In the genomic region with DNA sequence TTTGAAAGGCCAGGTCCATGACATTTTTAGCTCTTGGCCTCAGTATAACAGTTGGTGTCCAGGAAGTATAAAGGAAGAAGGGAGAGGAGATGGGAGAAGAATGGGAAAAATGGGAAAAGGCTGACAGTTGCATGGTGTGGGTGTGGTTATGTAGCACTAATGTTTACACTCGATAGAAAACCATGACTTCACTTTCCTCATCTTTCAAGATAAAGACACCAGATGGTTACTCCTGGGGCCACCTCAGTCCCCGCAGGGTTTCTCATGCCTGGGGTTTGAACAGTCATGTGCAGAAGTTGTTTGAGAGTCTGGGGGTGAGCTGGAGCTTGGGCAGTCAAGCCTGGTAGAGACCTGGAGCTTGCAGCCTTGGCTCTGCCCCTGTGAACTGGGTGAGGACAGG, we compare ENCODE assay signal across 1 cellular context.
A peak's percentile ranks its signal among the peaks of the same experiment; 100 is the strongest.
TF ChIP-seq lines count a peak whose summit lies in the region.

No MANE protein-coding gene starts in this region.

TF ChIP-seq in K562, 482 proteins besides CTCF, POLR2A, EP300 and RAD21 (continues in another document):
- TF ChIP-seq ZNF175 (CRISPR knock-in tag; IDR thresholded peaks at IDR 0.05; ENCODE audit: low read depth) (0 out of 2 replicates have a peak, but pooled peaks have one; percentile 31), ZBTB17 (CRISPR knock-in tag; IDR thresholded peaks at IDR 0.05) (0 out of 2 replicates have a peak, but pooled peaks have one; percentile 31), RBFOX2 (IDR thresholded peaks at IDR 0.05; ENCODE audit: low read depth, low read length) (no peak), RUNX1 (IDR thresholded peaks at IDR 0.05; ENCODE audit: low read depth) (no peak), GATAD2B (IDR thresholded peaks at IDR 0.05; ENCODE audit: borderline replicate concordance) (no peak), FOXK2 (conservative IDR thresholded peaks at IDR 0.05 in 1 of 2, IDR thresholded peaks at IDR 0.05 in 1 of 2; ENCODE audit: low read depth in 2 of 2) (peak in 1 of 2 experiments; percentile 61; a peak in 1 of 4 replicates), ZNF707 (CRISPR knock-in tag; conservative IDR thresholded peaks at IDR 0.05) (no peak), HDGF (IDR thresholded peaks at IDR 0.05) (no peak), HDAC1 (IDR thresholded peaks at IDR 0.05) (peak in 1 of 2 experiments; percentile 45; a peak in 1 of 4 replicates), TCF3 (CRISPR knock-in tag; IDR thresholded peaks at IDR 0.05) (peak; percentile 80), ATF7 (IDR thresholded peaks at IDR 0.05) (peak; percentile 90), HNRNPLL (IDR thresholded peaks at IDR 0.05; ENCODE audit: low read depth, low read length, poor library complexity, severe bottlenecking) (no peak), ZEB2 (IDR thresholded peaks at IDR 0.05) (no peak), KDM4B (IDR thresholded peaks at IDR 0.05; ENCODE audit: borderline replicate concordance in 2 of 2, low read depth in 1 of 2) (no peak), SMARCE1 (IDR thresholded peaks at IDR 0.05) (peak; percentile 43; the same call in 1 of the 2 replicates), SMAD4 (CRISPR knock-in tag; conservative IDR thresholded peaks at IDR 0.05) (peak; percentile 62; the same call in 1 of the 2 replicates), SMARCA4 (IDR thresholded peaks at IDR 0.05) (peak; percentile 75), CXXC5 (CRISPR knock-in tag; IDR thresholded peaks at IDR 0.05) (0 out of 2 replicates have a peak, but pooled peaks have one; percentile 40), CBX8 (IDR thresholded peaks at IDR 0.05; ENCODE audit: borderline replicate concordance, extremely low read depth, low read depth, low read length, poor library complexity, severe bottlenecking) (no peak), NFIC (IDR thresholded peaks at IDR 0.05) (no peak), NUFIP1 (IDR thresholded peaks at IDR 0.05; ENCODE audit: partially characterized antibody) (no peak), ZNF589 (CRISPR knock-in tag; IDR thresholded peaks at IDR 0.05; ENCODE audit: low read depth) (0 out of 2 replicates have a peak, but pooled peaks have one; percentile 32), BCL6 (CRISPR knock-in tag; IDR thresholded peaks at IDR 0.05) (no peak), KAT8 (IDR thresholded peaks at IDR 0.05; ENCODE audit: low read depth) (no peak), TRIM24 (IDR thresholded peaks at IDR 0.05) (peak; percentile 36 to 51; a peak in 1 of 4 replicates), PTRF (tag; IDR thresholded peaks at IDR 0.05) (no peak), TAF9B (IDR thresholded peaks at IDR 0.05; ENCODE audit: partially characterized antibody) (peak; percentile 39), MTA2 (IDR thresholded peaks at IDR 0.05; ENCODE audit: low read depth) (0 out of 2 replicates have a peak, but pooled peaks have one; percentile 45), C11orf30 (IDR thresholded peaks at IDR 0.05; ENCODE audit: low read depth) (peak; percentile 16; the same call in 1 of the 2 replicates), POLR2AphosphoS5 (IDR thresholded peaks at IDR 0.05; ENCODE audit: control insufficient read depth, insufficient read depth, low read depth, low read length) (peak; percentile 57; the same call in 1 of the 2 replicates), NCOR1 (IDR thresholded peaks at IDR 0.05) (peak; percentile 59), ZNF408 (CRISPR knock-in tag; IDR thresholded peaks at IDR 0.05; ENCODE audit: low read depth) (no peak), RBM17 (IDR thresholded peaks at IDR 0.05; ENCODE audit: borderline replicate concordance, low read depth, low read length) (no peak)
- TF ChIP-seq, protein P1, sequence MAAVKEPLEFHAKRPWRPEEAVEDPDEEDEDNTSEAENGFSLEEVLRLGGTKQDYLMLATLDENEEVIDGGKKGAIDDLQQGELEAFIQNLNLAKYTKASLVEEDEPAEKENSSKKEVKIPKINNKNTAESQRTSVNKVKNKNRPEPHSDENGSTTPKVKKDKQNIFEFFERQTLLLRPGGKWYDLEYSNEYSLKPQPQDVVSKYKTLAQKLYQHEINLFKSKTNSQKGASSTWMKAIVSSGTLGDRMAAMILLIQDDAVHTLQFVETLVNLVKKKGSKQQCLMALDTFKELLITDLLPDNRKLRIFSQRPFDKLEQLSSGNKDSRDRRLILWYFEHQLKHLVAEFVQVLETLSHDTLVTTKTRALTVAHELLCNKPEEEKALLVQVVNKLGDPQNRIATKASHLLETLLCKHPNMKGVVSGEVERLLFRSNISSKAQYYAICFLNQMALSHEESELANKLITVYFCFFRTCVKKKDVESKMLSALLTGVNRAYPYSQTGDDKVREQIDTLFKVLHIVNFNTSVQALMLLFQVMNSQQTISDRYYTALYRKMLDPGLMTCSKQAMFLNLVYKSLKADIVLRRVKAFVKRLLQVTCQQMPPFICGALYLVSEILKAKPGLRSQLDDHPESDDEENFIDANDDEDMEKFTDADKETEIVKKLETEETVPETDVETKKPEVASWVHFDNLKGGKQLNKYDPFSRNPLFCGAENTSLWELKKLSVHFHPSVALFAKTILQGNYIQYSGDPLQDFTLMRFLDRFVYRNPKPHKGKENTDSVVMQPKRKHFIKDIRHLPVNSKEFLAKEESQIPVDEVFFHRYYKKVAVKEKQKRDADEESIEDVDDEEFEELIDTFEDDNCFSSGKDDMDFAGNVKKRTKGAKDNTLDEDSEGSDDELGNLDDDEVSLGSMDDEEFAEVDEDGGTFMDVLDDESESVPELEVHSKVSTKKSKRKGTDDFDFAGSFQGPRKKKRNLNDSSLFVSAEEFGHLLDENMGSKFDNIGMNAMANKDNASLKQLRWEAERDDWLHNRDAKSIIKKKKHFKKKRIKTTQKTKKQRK (IDR thresholded peaks at IDR 0.05; ENCODE audit: borderline replicate concordance, low read depth, low read length) = no peak
- TF ChIP-seq, protein P2, sequence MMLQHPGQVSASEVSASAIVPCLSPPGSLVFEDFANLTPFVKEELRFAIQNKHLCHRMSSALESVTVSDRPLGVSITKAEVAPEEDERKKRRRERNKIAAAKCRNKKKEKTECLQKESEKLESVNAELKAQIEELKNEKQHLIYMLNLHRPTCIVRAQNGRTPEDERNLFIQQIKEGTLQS (IDR thresholded peaks at IDR 0.05) = peak; percentile 74
- TF ChIP-seq, protein P2 (CRISPR knock-in tag; conservative IDR thresholded peaks at IDR 0.05) = no peak
- TF ChIP-seq, protein P3, sequence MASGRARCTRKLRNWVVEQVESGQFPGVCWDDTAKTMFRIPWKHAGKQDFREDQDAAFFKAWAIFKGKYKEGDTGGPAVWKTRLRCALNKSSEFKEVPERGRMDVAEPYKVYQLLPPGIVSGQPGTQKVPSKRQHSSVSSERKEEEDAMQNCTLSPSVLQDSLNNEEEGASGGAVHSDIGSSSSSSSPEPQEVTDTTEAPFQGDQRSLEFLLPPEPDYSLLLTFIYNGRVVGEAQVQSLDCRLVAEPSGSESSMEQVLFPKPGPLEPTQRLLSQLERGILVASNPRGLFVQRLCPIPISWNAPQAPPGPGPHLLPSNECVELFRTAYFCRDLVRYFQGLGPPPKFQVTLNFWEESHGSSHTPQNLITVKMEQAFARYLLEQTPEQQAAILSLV (tag; IDR thresholded peaks at IDR 0.05) = 0 out of 2 replicates have a peak, but pooled peaks have one; percentile 20
- TF ChIP-seq, protein P4, sequence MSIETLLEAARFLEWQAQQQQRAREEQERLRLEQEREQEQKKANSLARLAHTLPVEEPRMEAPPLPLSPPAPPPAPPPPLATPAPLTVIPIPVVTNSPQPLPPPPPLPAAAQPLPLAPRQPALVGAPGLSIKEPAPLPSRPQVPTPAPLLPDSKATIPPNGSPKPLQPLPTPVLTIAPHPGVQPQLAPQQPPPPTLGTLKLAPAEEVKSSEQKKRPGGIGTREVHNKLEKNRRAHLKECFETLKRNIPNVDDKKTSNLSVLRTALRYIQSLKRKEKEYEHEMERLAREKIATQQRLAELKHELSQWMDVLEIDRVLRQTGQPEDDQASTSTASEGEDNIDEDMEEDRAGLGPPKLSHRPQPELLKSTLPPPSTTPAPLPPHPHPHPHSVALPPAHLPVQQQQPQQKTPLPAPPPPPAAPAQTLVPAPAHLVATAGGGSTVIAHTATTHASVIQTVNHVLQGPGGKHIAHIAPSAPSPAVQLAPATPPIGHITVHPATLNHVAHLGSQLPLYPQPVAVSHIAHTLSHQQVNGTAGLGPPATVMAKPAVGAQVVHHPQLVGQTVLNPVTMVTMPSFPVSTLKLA (conservative IDR thresholded peaks at IDR 0.05) = peak; percentile 61 to 77; a peak in 3 of 4 replicates
- TF ChIP-seq, protein P5, sequence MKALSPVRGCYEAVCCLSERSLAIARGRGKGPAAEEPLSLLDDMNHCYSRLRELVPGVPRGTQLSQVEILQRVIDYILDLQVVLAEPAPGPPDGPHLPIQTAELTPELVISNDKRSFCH (CRISPR knock-in tag; IDR thresholded peaks at IDR 0.05) = no peak
- TF ChIP-seq, protein P5 (tag; IDR thresholded peaks at IDR 0.05) = 0 out of 2 replicates have a peak, but pooled peaks have one; percentile 25
- TF ChIP-seq, protein P6, sequence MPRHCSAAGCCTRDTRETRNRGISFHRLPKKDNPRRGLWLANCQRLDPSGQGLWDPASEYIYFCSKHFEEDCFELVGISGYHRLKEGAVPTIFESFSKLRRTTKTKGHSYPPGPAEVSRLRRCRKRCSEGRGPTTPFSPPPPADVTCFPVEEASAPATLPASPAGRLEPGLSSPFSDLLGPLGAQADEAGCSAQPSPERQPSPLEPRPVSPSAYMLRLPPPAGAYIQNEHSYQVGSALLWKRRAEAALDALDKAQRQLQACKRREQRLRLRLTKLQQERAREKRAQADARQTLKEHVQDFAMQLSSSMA (CRISPR knock-in tag; IDR thresholded peaks at IDR 0.05) = no peak
- TF ChIP-seq, protein P7, sequence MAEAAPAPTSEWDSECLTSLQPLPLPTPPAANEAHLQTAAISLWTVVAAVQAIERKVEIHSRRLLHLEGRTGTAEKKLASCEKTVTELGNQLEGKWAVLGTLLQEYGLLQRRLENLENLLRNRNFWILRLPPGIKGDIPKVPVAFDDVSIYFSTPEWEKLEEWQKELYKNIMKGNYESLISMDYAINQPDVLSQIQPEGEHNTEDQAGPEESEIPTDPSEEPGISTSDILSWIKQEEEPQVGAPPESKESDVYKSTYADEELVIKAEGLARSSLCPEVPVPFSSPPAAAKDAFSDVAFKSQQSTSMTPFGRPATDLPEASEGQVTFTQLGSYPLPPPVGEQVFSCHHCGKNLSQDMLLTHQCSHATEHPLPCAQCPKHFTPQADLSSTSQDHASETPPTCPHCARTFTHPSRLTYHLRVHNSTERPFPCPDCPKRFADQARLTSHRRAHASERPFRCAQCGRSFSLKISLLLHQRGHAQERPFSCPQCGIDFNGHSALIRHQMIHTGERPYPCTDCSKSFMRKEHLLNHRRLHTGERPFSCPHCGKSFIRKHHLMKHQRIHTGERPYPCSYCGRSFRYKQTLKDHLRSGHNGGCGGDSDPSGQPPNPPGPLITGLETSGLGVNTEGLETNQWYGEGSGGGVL (CRISPR knock-in tag; IDR thresholded peaks at IDR 0.05) = no peak
- TF ChIP-seq, protein P8, sequence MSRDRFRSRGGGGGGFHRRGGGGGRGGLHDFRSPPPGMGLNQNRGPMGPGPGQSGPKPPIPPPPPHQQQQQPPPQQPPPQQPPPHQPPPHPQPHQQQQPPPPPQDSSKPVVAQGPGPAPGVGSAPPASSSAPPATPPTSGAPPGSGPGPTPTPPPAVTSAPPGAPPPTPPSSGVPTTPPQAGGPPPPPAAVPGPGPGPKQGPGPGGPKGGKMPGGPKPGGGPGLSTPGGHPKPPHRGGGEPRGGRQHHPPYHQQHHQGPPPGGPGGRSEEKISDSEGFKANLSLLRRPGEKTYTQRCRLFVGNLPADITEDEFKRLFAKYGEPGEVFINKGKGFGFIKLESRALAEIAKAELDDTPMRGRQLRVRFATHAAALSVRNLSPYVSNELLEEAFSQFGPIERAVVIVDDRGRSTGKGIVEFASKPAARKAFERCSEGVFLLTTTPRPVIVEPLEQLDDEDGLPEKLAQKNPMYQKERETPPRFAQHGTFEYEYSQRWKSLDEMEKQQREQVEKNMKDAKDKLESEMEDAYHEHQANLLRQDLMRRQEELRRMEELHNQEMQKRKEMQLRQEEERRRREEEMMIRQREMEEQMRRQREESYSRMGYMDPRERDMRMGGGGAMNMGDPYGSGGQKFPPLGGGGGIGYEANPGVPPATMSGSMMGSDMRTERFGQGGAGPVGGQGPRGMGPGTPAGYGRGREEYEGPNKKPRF (IDR thresholded peaks at IDR 0.05; ENCODE audit: low read depth, low read length) = no peak
- TF ChIP-seq, protein P9, sequence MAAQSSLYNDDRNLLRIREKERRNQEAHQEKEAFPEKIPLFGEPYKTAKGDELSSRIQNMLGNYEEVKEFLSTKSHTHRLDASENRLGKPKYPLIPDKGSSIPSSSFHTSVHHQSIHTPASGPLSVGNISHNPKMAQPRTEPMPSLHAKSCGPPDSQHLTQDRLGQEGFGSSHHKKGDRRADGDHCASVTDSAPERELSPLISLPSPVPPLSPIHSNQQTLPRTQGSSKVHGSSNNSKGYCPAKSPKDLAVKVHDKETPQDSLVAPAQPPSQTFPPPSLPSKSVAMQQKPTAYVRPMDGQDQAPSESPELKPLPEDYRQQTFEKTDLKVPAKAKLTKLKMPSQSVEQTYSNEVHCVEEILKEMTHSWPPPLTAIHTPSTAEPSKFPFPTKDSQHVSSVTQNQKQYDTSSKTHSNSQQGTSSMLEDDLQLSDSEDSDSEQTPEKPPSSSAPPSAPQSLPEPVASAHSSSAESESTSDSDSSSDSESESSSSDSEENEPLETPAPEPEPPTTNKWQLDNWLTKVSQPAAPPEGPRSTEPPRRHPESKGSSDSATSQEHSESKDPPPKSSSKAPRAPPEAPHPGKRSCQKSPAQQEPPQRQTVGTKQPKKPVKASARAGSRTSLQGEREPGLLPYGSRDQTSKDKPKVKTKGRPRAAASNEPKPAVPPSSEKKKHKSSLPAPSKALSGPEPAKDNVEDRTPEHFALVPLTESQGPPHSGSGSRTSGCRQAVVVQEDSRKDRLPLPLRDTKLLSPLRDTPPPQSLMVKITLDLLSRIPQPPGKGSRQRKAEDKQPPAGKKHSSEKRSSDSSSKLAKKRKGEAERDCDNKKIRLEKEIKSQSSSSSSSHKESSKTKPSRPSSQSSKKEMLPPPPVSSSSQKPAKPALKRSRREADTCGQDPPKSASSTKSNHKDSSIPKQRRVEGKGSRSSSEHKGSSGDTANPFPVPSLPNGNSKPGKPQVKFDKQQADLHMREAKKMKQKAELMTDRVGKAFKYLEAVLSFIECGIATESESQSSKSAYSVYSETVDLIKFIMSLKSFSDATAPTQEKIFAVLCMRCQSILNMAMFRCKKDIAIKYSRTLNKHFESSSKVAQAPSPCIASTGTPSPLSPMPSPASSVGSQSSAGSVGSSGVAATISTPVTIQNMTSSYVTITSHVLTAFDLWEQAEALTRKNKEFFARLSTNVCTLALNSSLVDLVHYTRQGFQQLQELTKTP (IDR thresholded peaks at IDR 0.05; ENCODE audit: low read depth in 1 of 2, partially characterized antibody in 2 of 2) = no peak
